In genomic region chr2:174039551-174040416, GRCh38 we compare ENCODE assay signal across 8 cellular contexts.
DNase-seq lines count a peak whose midpoint lies in the region; ATAC-seq, FAIRE-seq and TF ChIP-seq lines count a peak whose summit lies in the region.

No MANE protein-coding gene starts in this region.

- TF ChIP-seq CTCF in LNCAP (IDR thresholded peaks at IDR 0.05) (peak; percentile 63; the same call in 1 of the 2 replicates), pancreas (IDR thresholded peaks at IDR 0.05) (peak; percentile 66 to 81 (median 74)), thyroid gland (IDR thresholded peaks at IDR 0.05) (peak; percentile 68 to 95 (median 78))

- H3K4me3 ChIP-seq in pancreas (peak overlapping the region in 1 of 4 donors; percentile 21), thyroid gland (replicated peaks in 1 of 3) (no peak overlapping the region)

- intact Hi-C loops in pancreas (cut with DNase I), result no loop called here
- intact Hi-C loops in thyroid gland (cut with DNase I), result loop anchor here (10.0 kb wide), 1 partner anchor 305 kb away; no protein-coding TSS in a partner anchor

- no peaks in the 10 kb centered on the region for H3K9me3 ChIP-seq in pancreas
- no peaks in the 10 kb centered on the region for H3K9me3 ChIP-seq in thyroid gland

- peak; percentile 47 for FAIRE-seq in pancreas (lab: Jason Lieb, UNC)

- DNase-seq in GDM1 (lab: John Stamatoyannopoulos, UW) (peak; percentile 76), GOT3 (lab: John Stamatoyannopoulos, UW) (peak; percentile 56), SK-MEL-5 (ENCODE audit: low read depth, low spot score) (peak; percentile 94), glomerular visceral epithelial cell (ENCODE audit: extremely low spot score) (peak; percentile 93), pancreas (peak; percentile 72 to 86 (median 82)), thyroid gland (peak; percentile 92 to 93)
- peak; percentile 81 for DNase-seq in activated naive CD4-positive, alpha-beta T cell treated with anti-CD3 and anti-CD28 coated beads, Interleukin-2, amount 50 U/mL, for 16 hours

- in situ Hi-C loops in SK-MEL-5 (cut with HindIII; ENCODE audit: low pct_unique_long_range_greater_than_20kb, low sequenced_read_pairs), result no loop called here

- H3K36me3 ChIP-seq in pancreas, result no peaks in the 10 kb centered on the region
- no peaks in the 10 kb centered on the region for H3K36me3 ChIP-seq in thyroid gland

- peak overlapping the region in 3 of 4 donors; percentile 65 to 85 (median 74) for H3K27ac ChIP-seq in pancreas
- peak overlapping the region; percentile 69 to 76 (median 73) for H3K27ac ChIP-seq in thyroid gland

- H3K4me1 ChIP-seq in pancreas, result peaks cover 0 to 8% (median 0%) of the 10 kb centered on the region in 3 donors
- peaks cover 4 to 19% of the 10 kb centered on the region in 2 donors for H3K4me1 ChIP-seq in thyroid gland

- WGBS in pancreas, 2 donors, result 28 to 32% methylated on average over 16 of the region's 16 CpGs
- WGBS in thyroid gland, 2 donors, result 34 to 36% methylated on average over 15 to 16 of the region's 16 CpGs

- peak; percentile 91 to 96 (median 93) for ATAC-seq in pancreas

- H3K27me3 ChIP-seq in pancreas (no peaks in the 10 kb centered on the region), thyroid gland (no peaks in the 10 kb centered on the region)

- TF ChIP-seq POLR2A in thyroid gland (IDR thresholded peaks at IDR 0.05), result no peak
